ENCODE assay signal across 1 cellular context in the genomic region with DNA sequence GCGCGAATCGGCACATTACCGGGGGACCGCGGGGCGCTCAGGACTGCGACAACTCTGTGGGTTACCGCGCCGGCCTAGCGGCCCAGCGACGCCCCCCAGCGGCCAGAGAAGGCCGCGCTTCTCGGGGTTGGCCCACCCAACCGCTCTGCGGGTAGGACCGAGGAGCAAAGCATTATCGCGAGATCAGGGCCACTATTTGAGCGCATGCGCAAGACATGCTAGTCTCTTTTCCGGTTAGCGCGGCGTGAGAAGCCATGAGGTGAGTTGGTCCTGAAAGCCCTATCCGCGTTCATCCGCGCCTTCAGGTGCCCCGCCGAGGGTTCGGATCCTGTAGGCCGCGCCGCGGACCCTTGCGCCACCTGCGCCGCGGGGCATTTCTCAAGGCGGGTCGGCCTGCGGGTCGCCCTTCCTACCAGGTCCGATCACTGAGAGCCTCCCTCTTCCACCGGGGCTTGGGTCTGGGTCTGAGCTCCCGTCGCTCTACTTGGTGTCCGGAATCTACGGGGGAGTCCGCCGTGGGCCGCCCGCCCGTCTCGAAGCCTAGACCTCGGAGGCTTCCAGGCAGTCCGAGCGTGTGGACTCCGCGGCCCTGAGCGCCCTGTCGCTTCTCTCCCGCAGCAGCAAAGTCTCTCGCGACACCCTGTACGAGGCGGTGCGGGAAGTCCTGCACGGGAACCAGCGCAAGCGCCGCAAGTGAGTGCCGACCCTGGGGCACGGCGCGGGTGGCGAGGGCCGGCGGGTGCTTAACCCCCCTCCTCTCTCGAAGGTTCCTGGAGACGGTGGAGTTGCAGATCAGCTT.
A peak's percentile ranks its signal among the peaks of the same experiment; 100 is the strongest.
TF ChIP-seq lines count a peak whose summit lies in the region.

Gene RPL10A (plus strand): TSS at position 221 of the 799 bp plus-strand sequence. CDS start 34 bp downstream, at position 255.

TF ChIP-seq in HepG2, 621 proteins besides CTCF, POLR2A, EP300 and RAD21 (continued from another document and continues in another):
- TF ChIP-seq GMEB2 (CRISPR knock-in tag; IDR thresholded peaks at IDR 0.05; ENCODE audit: low read depth) (0 out of 2 replicates have a peak, but pooled peaks have one; percentile 18), TOE1 (CRISPR knock-in tag; IDR thresholded peaks at IDR 0.05) (peak; percentile 81; the same call in 1 of the 2 replicates), HOXA3 (CRISPR knock-in tag; IDR thresholded peaks at IDR 0.05) (peak; percentile 92), NFKBIZ (CRISPR knock-in tag; IDR thresholded peaks at IDR 0.05) (peak; percentile 89; the same call in 1 of the 2 replicates), GATA4 (IDR thresholded peaks at IDR 0.05; ENCODE audit: borderline replicate concordance, low read depth) (peak; percentile 90; the same call in 1 of the 2 replicates), RBM22 (optimal IDR thresholded peaks at IDR 0.05; ENCODE audit: low read length) (peak; percentile 83), TBP (CRISPR knock-in tag; IDR thresholded peaks at IDR 0.05) (no peak), HDAC1 (CRISPR knock-in tag; IDR thresholded peaks at IDR 0.05) (peak; percentile 94), RNF2 (conservative IDR thresholded peaks at IDR 0.05; ENCODE audit: low read depth) (peak; percentile 91; the same call in 1 of the 2 replicates), ZNF34 (CRISPR knock-in tag; IDR thresholded peaks at IDR 0.05; ENCODE audit: borderline replicate concordance) (peak; percentile 79), ATF7 (IDR thresholded peaks at IDR 0.05) (no peak), ATF7 (CRISPR knock-in tag; IDR thresholded peaks at IDR 0.05) (peak; percentile 54; the same call in 1 of the 2 replicates), AGO1 (IDR thresholded peaks at IDR 0.05; ENCODE audit: low read depth, low read length, poor library complexity, severe bottlenecking) (peak; percentile 72), ZNF282 (IDR thresholded peaks at IDR 0.05; ENCODE audit: partially characterized antibody) (no peak), TBL1XR1 (IDR thresholded peaks at IDR 0.05; ENCODE audit: borderline replicate concordance, low read length, partially characterized antibody) (peak; percentile 88), MTF1 (CRISPR knock-in tag; IDR thresholded peaks at IDR 0.05) (peak; percentile 74; the same call in 1 of the 2 replicates), SIX1 (CRISPR knock-in tag; IDR thresholded peaks at IDR 0.05; ENCODE audit: borderline replicate concordance) (peak; percentile 72; the same call in 1 of the 2 replicates), LBX2 (CRISPR knock-in tag; IDR thresholded peaks at IDR 0.05; ENCODE audit: borderline replicate concordance) (peak; percentile 89), MTA3 (CRISPR knock-in tag; IDR thresholded peaks at IDR 0.05) (no peak), IRF9 (CRISPR knock-in tag; IDR thresholded peaks at IDR 0.05; ENCODE audit: borderline replicate concordance) (peak; percentile 99), ZNF768 (CRISPR knock-in tag; IDR thresholded peaks at IDR 0.05) (peak; percentile 62; the same call in 1 of the 2 replicates), ATRX (CRISPR knock-in tag; IDR thresholded peaks at IDR 0.05; ENCODE audit: borderline replicate concordance) (no peak; the same call in 1 of the 2 replicates), NFE2L2 (IDR thresholded peaks at IDR 0.05; ENCODE audit: low read length) (no peak), TCF7 (IDR thresholded peaks at IDR 0.05; ENCODE audit: low read depth) (no peak), ZNF121 (CRISPR knock-in tag; IDR thresholded peaks at IDR 0.05) (peak; percentile 54), ZNF572 (CRISPR knock-in tag; IDR thresholded peaks at IDR 0.05) (peak; percentile 98), DMAP1 (CRISPR knock-in tag; IDR thresholded peaks at IDR 0.05) (peak; percentile 100), ZNF503 (CRISPR knock-in tag; IDR thresholded peaks at IDR 0.05) (peak; percentile 79), ZNF792 (CRISPR knock-in tag; IDR thresholded peaks at IDR 0.05) (peak; percentile 97), MXI1 (IDR thresholded peaks at IDR 0.05; ENCODE audit: borderline replicate concordance, low read depth, low read length) (peak; percentile 96), HMGA1 (CRISPR knock-in tag; conservative IDR thresholded peaks at IDR 0.05) (no peak), LCORL (IDR thresholded peaks at IDR 0.05) (no peak), LCORL (CRISPR knock-in tag; IDR thresholded peaks at IDR 0.05) (peak; percentile 90), MTA1 (CRISPR knock-in tag; IDR thresholded peaks at IDR 0.05; ENCODE audit: borderline replicate concordance) (peak; percentile 79; the same call in 1 of the 2 replicates)
- TF ChIP-seq, protein P1, sequence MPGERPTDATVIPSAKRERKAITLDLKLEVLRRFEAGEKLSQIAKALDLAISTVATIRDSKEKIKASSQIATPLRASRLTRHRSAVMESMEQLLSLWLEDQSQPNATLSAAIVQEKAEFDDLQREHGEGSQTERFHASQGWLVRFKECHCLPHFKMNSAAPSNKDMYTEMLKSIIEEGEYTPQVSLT (CRISPR knock-in tag; IDR thresholded peaks at IDR 0.05; ENCODE audit: borderline replicate concordance, low read depth), result peak; percentile 89; the same call in 1 of the 2 replicates
- TF ChIP-seq, protein P2, sequence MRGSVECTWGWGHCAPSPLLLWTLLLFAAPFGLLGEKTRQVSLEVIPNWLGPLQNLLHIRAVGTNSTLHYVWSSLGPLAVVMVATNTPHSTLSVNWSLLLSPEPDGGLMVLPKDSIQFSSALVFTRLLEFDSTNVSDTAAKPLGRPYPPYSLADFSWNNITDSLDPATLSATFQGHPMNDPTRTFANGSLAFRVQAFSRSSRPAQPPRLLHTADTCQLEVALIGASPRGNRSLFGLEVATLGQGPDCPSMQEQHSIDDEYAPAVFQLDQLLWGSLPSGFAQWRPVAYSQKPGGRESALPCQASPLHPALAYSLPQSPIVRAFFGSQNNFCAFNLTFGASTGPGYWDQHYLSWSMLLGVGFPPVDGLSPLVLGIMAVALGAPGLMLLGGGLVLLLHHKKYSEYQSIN (CRISPR knock-in tag; IDR thresholded peaks at IDR 0.05; ENCODE audit: borderline replicate concordance), result peak; percentile 91; the same call in 1 of the 2 replicates
- TF ChIP-seq, protein P3, sequence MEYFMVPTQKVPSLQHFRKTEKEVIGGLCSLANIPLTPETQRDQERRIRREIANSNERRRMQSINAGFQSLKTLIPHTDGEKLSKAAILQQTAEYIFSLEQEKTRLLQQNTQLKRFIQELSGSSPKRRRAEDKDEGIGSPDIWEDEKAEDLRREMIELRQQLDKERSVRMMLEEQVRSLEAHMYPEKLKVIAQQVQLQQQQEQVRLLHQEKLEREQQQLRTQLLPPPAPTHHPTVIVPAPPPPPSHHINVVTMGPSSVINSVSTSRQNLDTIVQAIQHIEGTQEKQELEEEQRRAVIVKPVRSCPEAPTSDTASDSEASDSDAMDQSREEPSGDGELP (IDR thresholded peaks at IDR 0.05; ENCODE audit: borderline replicate concordance, low read depth), result no peak
- TF ChIP-seq, protein P4, sequence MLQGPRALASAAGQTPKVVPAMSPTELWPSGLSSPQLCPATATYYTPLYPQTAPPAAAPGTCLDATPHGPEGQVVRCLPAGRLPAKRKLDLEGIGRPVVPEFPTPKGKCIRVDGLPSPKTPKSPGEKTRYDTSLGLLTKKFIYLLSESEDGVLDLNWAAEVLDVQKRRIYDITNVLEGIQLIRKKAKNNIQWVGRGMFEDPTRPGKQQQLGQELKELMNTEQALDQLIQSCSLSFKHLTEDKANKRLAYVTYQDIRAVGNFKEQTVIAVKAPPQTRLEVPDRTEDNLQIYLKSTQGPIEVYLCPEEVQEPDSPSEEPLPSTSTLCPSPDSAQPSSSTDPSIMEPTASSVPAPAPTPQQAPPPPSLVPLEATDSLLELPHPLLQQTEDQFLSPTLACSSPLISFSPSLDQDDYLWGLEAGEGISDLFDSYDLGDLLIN (CRISPR knock-in tag; IDR thresholded peaks at IDR 0.05; ENCODE audit: borderline replicate concordance), result no peak
- TF ChIP-seq, protein P5, sequence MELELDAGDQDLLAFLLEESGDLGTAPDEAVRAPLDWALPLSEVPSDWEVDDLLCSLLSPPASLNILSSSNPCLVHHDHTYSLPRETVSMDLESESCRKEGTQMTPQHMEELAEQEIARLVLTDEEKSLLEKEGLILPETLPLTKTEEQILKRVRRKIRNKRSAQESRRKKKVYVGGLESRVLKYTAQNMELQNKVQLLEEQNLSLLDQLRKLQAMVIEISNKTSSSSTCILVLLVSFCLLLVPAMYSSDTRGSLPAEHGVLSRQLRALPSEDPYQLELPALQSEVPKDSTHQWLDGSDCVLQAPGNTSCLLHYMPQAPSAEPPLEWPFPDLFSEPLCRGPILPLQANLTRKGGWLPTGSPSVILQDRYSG (CRISPR knock-in tag; IDR thresholded peaks at IDR 0.05), result peak; percentile 78
- TF ChIP-seq, protein P6, sequence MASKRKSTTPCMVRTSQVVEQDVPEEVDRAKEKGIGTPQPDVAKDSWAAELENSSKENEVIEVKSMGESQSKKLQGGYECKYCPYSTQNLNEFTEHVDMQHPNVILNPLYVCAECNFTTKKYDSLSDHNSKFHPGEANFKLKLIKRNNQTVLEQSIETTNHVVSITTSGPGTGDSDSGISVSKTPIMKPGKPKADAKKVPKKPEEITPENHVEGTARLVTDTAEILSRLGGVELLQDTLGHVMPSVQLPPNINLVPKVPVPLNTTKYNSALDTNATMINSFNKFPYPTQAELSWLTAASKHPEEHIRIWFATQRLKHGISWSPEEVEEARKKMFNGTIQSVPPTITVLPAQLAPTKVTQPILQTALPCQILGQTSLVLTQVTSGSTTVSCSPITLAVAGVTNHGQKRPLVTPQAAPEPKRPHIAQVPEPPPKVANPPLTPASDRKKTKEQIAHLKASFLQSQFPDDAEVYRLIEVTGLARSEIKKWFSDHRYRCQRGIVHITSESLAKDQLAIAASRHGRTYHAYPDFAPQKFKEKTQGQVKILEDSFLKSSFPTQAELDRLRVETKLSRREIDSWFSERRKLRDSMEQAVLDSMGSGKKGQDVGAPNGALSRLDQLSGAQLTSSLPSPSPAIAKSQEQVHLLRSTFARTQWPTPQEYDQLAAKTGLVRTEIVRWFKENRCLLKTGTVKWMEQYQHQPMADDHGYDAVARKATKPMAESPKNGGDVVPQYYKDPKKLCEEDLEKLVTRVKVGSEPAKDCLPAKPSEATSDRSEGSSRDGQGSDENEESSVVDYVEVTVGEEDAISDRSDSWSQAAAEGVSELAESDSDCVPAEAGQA (IDR thresholded peaks at IDR 0.05; ENCODE audit: low read depth), result peak; percentile 71
- TF ChIP-seq, protein P6 (CRISPR knock-in tag; IDR thresholded peaks at IDR 0.05; ENCODE audit: borderline replicate concordance), result no peak
- TF ChIP-seq, protein P7, sequence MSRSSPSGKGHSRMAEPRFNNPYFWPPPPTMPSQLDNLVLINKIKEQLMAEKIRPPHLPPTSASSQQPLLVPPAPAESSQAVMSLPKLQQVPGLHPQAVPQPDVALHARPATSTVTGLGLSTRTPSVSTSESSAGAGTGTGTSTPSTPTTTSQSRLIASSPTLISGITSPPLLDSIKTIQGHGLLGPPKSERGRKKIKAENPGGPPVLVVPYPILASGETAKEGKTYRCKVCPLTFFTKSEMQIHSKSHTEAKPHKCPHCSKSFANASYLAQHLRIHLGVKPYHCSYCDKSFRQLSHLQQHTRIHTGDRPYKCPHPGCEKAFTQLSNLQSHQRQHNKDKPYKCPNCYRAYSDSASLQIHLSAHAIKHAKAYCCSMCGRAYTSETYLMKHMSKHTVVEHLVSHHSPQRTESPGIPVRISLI (CRISPR knock-in tag; IDR thresholded peaks at IDR 0.05; ENCODE audit: borderline replicate concordance), result peak; percentile 8; the same call in 1 of the 2 replicates
